ENCODE assay signal across 18 cellular contexts in genomic region chr2:217189131-217189530, GRCh38.
DNase-seq lines count a peak whose midpoint lies in the region; ATAC-seq and TF ChIP-seq lines count a peak whose summit lies in the region.
"Had no signal": no experiment of that assay in that cellular context is flagged by ENCODE, and none has a peak within 500 bp of the region (broad histone marks: within the 10 kb centered on the region; RNA-seq: fewer than 3 reads in every experiment).

No MANE protein-coding gene starts in this region.

- no peak overlapping the region for H3K27ac ChIP-seq in SK-N-SH (ENCODE audit: low read depth in 2 of 2, low read length in 1 of 2)
- no peak overlapping the region for H3K27ac ChIP-seq in neural progenitor cell
- no peak overlapping the region for H3K27ac ChIP-seq in smooth muscle cell (ENCODE audit: low read depth)
- H3K27ac ChIP-seq: 22Rv1, BLaER1, C4-2B had no signal

- H3K4me1 Mint-ChIP-seq in neural progenitor cell = no peaks in the 10 kb centered on the region
- H3K4me1 Mint-ChIP-seq: B cell; CD4-positive, CD25-positive, alpha-beta regulatory T cell; GM23338 had no signal

- H3K4me3 Mint-ChIP-seq in neural progenitor cell = no peak overlapping the region
- H3K4me3 Mint-ChIP-seq: B cell; CD4-positive, CD25-positive, alpha-beta regulatory T cell; CD8-positive, alpha-beta T cell; GM23338; HFFc6 had no signal

- H3K9me3 Mint-ChIP-seq in neural progenitor cell = peaks cover 2% of the 10 kb centered on the region
- H3K9me3 Mint-ChIP-seq: CD8-positive, alpha-beta T cell; GM23338; HFFc6 had no signal

- no peaks in the 10 kb centered on the region for H3K36me3 ChIP-seq in SK-N-SH (replicated peaks in 1 of 2; ENCODE audit: control insufficient read depth in 1 of 2, insufficient read depth in 2 of 2, low read length in 1 of 2)
- no peaks in the 10 kb centered on the region for H3K36me3 ChIP-seq in neural progenitor cell
- H3K36me3 ChIP-seq in smooth muscle cell (ENCODE audit: low read depth) = no peaks in the 10 kb centered on the region
- H3K36me3 ChIP-seq: BLaER1, HAP-1 had no signal

- H3K4me1 ChIP-seq in SK-N-SH (ENCODE audit: control insufficient read depth in 1 of 2, insufficient read depth in 2 of 2, low read depth in 1 of 2, low read length in 1 of 2) (peaks cover 0 to 1% of the 10 kb centered on the region in 2 experiments; a peak in 2 of 4 replicates), neural progenitor cell (no peaks in the 10 kb centered on the region), smooth muscle cell (ENCODE audit: low read depth) (no peaks in the 10 kb centered on the region)
- H3K4me1 ChIP-seq: BLaER1, Caco-2, HAP-1 had no signal

- CTCF ChIA-PET in SK-N-SH (lab: Yijun Ruan, JAX) = no interaction called here

- H3K9ac ChIP-seq in SK-N-SH = no peak overlapping the region
- no peak overlapping the region for H3K9ac ChIP-seq in neural progenitor cell
- no peak overlapping the region for H3K9ac ChIP-seq in smooth muscle cell (ENCODE audit: low read depth)
- H3K9ac ChIP-seq: BLaER1 had no signal

- TF ChIP-seq EP300 in SK-N-SH (IDR thresholded peaks at IDR 0.05; ENCODE audit: borderline replicate concordance in 1 of 2, low read depth in 1 of 2, low read length in 1 of 2) = no peak

- H3K4me2 ChIP-seq in SK-N-SH (no peak overlapping the region), neural progenitor cell (no peak overlapping the region), smooth muscle cell (no peak overlapping the region)
- H3K4me2 ChIP-seq: BLaER1, GM23338 had no signal

- no peaks in the 10 kb centered on the region for H3K36me3 Mint-ChIP-seq in neural progenitor cell
- H3K36me3 Mint-ChIP-seq: CD4-positive, CD25-positive, alpha-beta regulatory T cell; CD8-positive, alpha-beta T cell had no signal

- H3K79me2 ChIP-seq in SK-N-SH (ENCODE audit: insufficient read depth) (no peaks in the 10 kb centered on the region), neural progenitor cell (ENCODE audit: low read depth) (no peaks in the 10 kb centered on the region), smooth muscle cell (ENCODE audit: low read depth) (no peaks in the 10 kb centered on the region)

- POLR2A ChIA-PET in SK-N-SH (lab: Yijun Ruan, JAX) = no interaction called here

- H2AFZ ChIP-seq in SK-N-SH (ENCODE audit: low read depth) (peak overlapping the region; percentile 11; the same call in 1 of the 2 replicates), neural progenitor cell (replicated peaks) (peak overlapping the region; percentile 16), smooth muscle cell (ENCODE audit: low read depth) (peak overlapping the region; percentile 47)
- H2AFZ ChIP-seq: GM23338 had no signal

- H3K27me3 ChIP-seq in SK-N-SH (ENCODE audit: insufficient read depth) = no peaks in the 10 kb centered on the region
- H3K27me3 ChIP-seq in neural progenitor cell = no peaks in the 10 kb centered on the region
- no peaks in the 10 kb centered on the region for H3K27me3 ChIP-seq in smooth muscle cell (ENCODE audit: low read depth)
- H3K27me3 ChIP-seq: BLaER1 had no signal

- WGBS in SK-N-SH (ENCODE audit: low lambda C conversion rate) = 83% methylated on average over 6 of the region's 6 CpGs
- WGBS in smooth muscle cell (ENCODE audit: low lambda C conversion rate) = 35% methylated on average over 6 of the region's 6 CpGs

- no peak for ATAC-seq in SK-N-SH treated with all-trans-retinoic acid at 6 μM for 48 hours
- ATAC-seq: CD8-positive, alpha-beta T cell; GM23338 had no signal

- TF ChIP-seq CTCF in SK-N-SH (IDR thresholded peaks at IDR 0.05) = no peak
- TF ChIP-seq CTCF in neural progenitor cell (IDR thresholded peaks at IDR 0.05) = no peak
- no peak for TF ChIP-seq CTCF in smooth muscle cell (IDR thresholded peaks at IDR 0.05; ENCODE audit: borderline replicate concordance, insufficient read depth, poor library complexity, severe bottlenecking)

- no peaks in the 10 kb centered on the region for H3F3A ChIP-seq in SK-N-SH (replicated peaks; ENCODE audit: insufficient read depth)
- no peaks in the 10 kb centered on the region for H3F3A ChIP-seq in neural progenitor cell (ENCODE audit: low read depth)
- no peaks in the 10 kb centered on the region for H3F3A ChIP-seq in smooth muscle cell (ENCODE audit: low read depth)

- no peak for TF ChIP-seq RAD21 in SK-N-SH (IDR thresholded peaks at IDR 0.05; ENCODE audit: low read length)

- no peaks in the 10 kb centered on the region for H3K9me3 ChIP-seq in SK-N-SH
- H3K9me3 ChIP-seq in neural progenitor cell (ENCODE audit: low read depth) = no peaks in the 10 kb centered on the region
- no peaks in the 10 kb centered on the region for H3K9me3 ChIP-seq in smooth muscle cell (replicated peaks; ENCODE audit: low read depth)
- H3K9me3 ChIP-seq: BLaER1, Caco-2, HAP-1 had no signal

- DNase-seq in SK-N-SH = no peak
- DNase-seq in neural progenitor cell (ENCODE audit: low spot score) = no peak
- no peak for DNase-seq in smooth muscle cell (lab: John Stamatoyannopoulos, UW; ENCODE audit: unreplicated experiment)
- DNase-seq in epidermal melanocyte (ENCODE audit: insufficient read length, low spot score) = no peak
- no peak for DNase-seq in SHP77 (lab: John Stamatoyannopoulos, UW)
- DNase-seq: Caco-2; CD4-positive, CD25-positive, alpha-beta regulatory T cell; CD8-positive, alpha-beta T cell; DMS153; DND-41; HFFc6 had no signal

- no peak overlapping the region for H3K4me3 ChIP-seq in SK-N-SH (ENCODE audit: low read depth in 2 of 2, low read length in 1 of 2)
- H3K4me3 ChIP-seq in neural progenitor cell = no peak overlapping the region
- no peak overlapping the region for H3K4me3 ChIP-seq in smooth muscle cell
- H3K4me3 ChIP-seq: BLaER1, GM23338, HAP-1 had no signal

- no peaks in the 10 kb centered on the region for H3K27me3 Mint-ChIP-seq in neural progenitor cell (ENCODE audit: insufficient read depth, low read depth)
- H3K27me3 Mint-ChIP-seq: CD4-positive, CD25-positive, alpha-beta regulatory T cell had no signal

- no peak overlapping the region for H3K27ac Mint-ChIP-seq in neural progenitor cell
- H3K27ac Mint-ChIP-seq: B cell; CD4-positive, CD25-positive, alpha-beta regulatory T cell; CD8-positive, alpha-beta T cell; GM23338; HFFc6 had no signal

- H3K9me2 ChIP-seq in SK-N-SH = no peaks in the 10 kb centered on the region

- no peaks in the 10 kb centered on the region for H4K20me1 ChIP-seq in SK-N-SH (ENCODE audit: insufficient read depth)
- H4K20me1 ChIP-seq in neural progenitor cell (ENCODE audit: low read depth) = no peaks in the 10 kb centered on the region
- H4K20me1 ChIP-seq in smooth muscle cell (ENCODE audit: low read depth) = no peaks in the 10 kb centered on the region
- H4K20me1 ChIP-seq: BLaER1 had no signal

TF ChIP-seq in SK-N-SH, 30 proteins besides CTCF, POLR2A, EP300 and RAD21 (continues in another document):
- TF ChIP-seq SMC3 (IDR thresholded peaks at IDR 0.05; ENCODE audit: low read depth, low read length) (no peak), MEF2A (IDR thresholded peaks at IDR 0.05; ENCODE audit: borderline replicate concordance, low read depth) (no peak), PBX3 (IDR thresholded peaks at IDR 0.05) (no peak), FOXM1 (IDR thresholded peaks at IDR 0.05; ENCODE audit: low read depth) (no peak), RFX5 (IDR thresholded peaks at IDR 0.05; ENCODE audit: low read length) (no peak), YY1 (IDR thresholded peaks at IDR 0.05; ENCODE audit: low read depth) (no peak), FOSL2 (IDR thresholded peaks at IDR 0.05; ENCODE audit: borderline replicate concordance, low read depth) (no peak), CHD2 (IDR thresholded peaks at IDR 0.05; ENCODE audit: low read length, partially characterized antibody) (no peak), MAX (IDR thresholded peaks at IDR 0.05; ENCODE audit: low read depth) (no peak), ELF1 (IDR thresholded peaks at IDR 0.05) (no peak)

TF ChIP-seq in SK-N-SH treated with all-trans-retinoic acid at 6 μM for 48 hours, 23 proteins besides CTCF, POLR2A, EP300 and RAD21:
- no peak for TF ChIP-seq CREB5 (CRISPR knock-in tag; IDR thresholded peaks at IDR 0.05; ENCODE audit: low read depth)
